Comparison of ENCODE assay signal across 18 cellular contexts in genomic region chr10:14372616-14373015, GRCh38. TPM values are rescaled to one million over a fixed set of nuclear protein-coding genes. Genes with fewer than 3 reads are reported as not detected.
DNase-seq lines count a peak whose midpoint lies in the region; ATAC-seq and TF ChIP-seq lines count a peak whose summit lies in the region.
"Had no signal": no experiment of that assay in that cellular context is flagged by ENCODE, and none has a peak within 500 bp of the region (broad histone marks: within the 10 kb centered on the region; RNA-seq: fewer than 3 reads in every experiment).

No MANE protein-coding gene starts in this region.

- no peaks in the 10 kb centered on the region for H3K36me3 Mint-ChIP-seq in natural killer cell treated with Interleukin-12 subunit alpha and Interleukin-12 subunit beta and Interleukin-15 and Interleukin-18, amount 100 ng/mL, for 72 hours
- no peaks in the 10 kb centered on the region for H3K36me3 Mint-ChIP-seq in natural killer cell
- no peaks in the 10 kb centered on the region for H3K36me3 Mint-ChIP-seq in brain
- H3K36me3 Mint-ChIP-seq in nephron (ENCODE audit: low read depth), result no peaks in the 10 kb centered on the region
- H3K36me3 Mint-ChIP-seq: CD14-positive monocyte, T-cell had no signal

- no peaks in the 10 kb centered on the region for H3K9me2 ChIP-seq in Karpas-422 (replicated peaks; ENCODE audit: insufficient read depth, low read length)

- H3K27me3 Mint-ChIP-seq in natural killer cell treated with Interleukin-12 subunit alpha and Interleukin-12 subunit beta and Interleukin-15 and Interleukin-18, amount 100 ng/mL, for 72 hours, result peaks cover 24 to 59% of the 10 kb centered on the region in 2 donors
- H3K27me3 Mint-ChIP-seq in natural killer cell (ENCODE audit: low read depth in 2 of 2) (peaks cover 15 to 33% of the 10 kb centered on the region in 2 donors), brain (peaks cover 16% of the 10 kb centered on the region), nephron (ENCODE audit: low read depth) (peaks cover 14% of the 10 kb centered on the region)

- no peak for DNase-seq in natural killer cell treated with Interleukin-12 subunit alpha and Interleukin-12 subunit beta and Interleukin-15 and Interleukin-18, amount 100 ng/mL, for 72 hours (ENCODE audit: low spot score)
- DNase-seq in natural killer cell, result no peak
- no peak for DNase-seq in Karpas-422
- no peak for DNase-seq in activated effector memory CD4-positive, alpha-beta T cell treated with anti-CD3 and anti-CD28 coated beads, Interleukin-2, amount 50 U/mL, for 16 hours
- no peak for DNase-seq in stimulated activated CD4-positive, alpha-beta T cell treated with anti-CD3 and anti-CD28 coated beads, Interleukin-2, amount 100 ng/mL, for 48 hours
- DNase-seq: MV-4-11, NCI-H1105 treated with DMSO at 0.1 percent for 48 hours, NCI-H1694 treated with DMSO at 0.1 percent for 48 hours, NCI-H2081 treated with DMSO at 0.1 percent for 48 hours, NCI-H446, NCI-H526 treated with DMSO at 0.1 percent for 48 hours, T-cell had no signal

- H3K9me3 ChIP-seq in Karpas-422 (ENCODE audit: low read length), result no peaks in the 10 kb centered on the region
- H3K9me3 ChIP-seq: A549 had no signal

- ATAC-seq in natural killer cell treated with Interleukin-12 subunit alpha and Interleukin-12 subunit beta and Interleukin-15 and Interleukin-18, amount 100 ng/mL, for 72 hours, result peak; percentile 28 to 36
- ATAC-seq in natural killer cell, result no peak
- ATAC-seq: A549, T-cell had no signal

- no peaks in the 10 kb centered on the region for H3K27me3 ChIP-seq in Karpas-422 (ENCODE audit: low read length)

- H3K4me2 ChIP-seq in Karpas-422 (ENCODE audit: low read depth, low read length, poor library complexity, severe bottlenecking), result no peak overlapping the region
- H3K4me2 ChIP-seq: A549 had no signal

- intact Hi-C loops in natural killer cell (cut with micrococcal nuclease), result no loop called here

- no peaks in the 10 kb centered on the region for H3K4me1 ChIP-seq in Karpas-422 (ENCODE audit: low read length)
- H3K4me1 ChIP-seq: A549 had no signal

- no peaks in the 10 kb centered on the region for H3K9me3 Mint-ChIP-seq in natural killer cell treated with Interleukin-12 subunit alpha and Interleukin-12 subunit beta and Interleukin-15 and Interleukin-18, amount 100 ng/mL, for 72 hours
- H3K9me3 Mint-ChIP-seq in natural killer cell (no peaks in the 10 kb centered on the region), brain (peaks cover 0 to 7% (median 0%) of the 10 kb centered on the region in 5 experiments), nephron (no peaks in the 10 kb centered on the region)
- H3K9me3 Mint-ChIP-seq: T-cell had no signal

- no peak overlapping the region for H3K4me3 ChIP-seq in Karpas-422 (ENCODE audit: low read length)
- H3K4me3 ChIP-seq: A549 had no signal

- no peak overlapping the region for H3K27ac Mint-ChIP-seq in natural killer cell treated with Interleukin-12 subunit alpha and Interleukin-12 subunit beta and Interleukin-15 and Interleukin-18, amount 100 ng/mL, for 72 hours
- no peak overlapping the region for H3K27ac Mint-ChIP-seq in natural killer cell
- peak overlapping the region in 4 of 5 experiments; percentile 39 to 73 (median 59) for H3K27ac Mint-ChIP-seq in brain
- H3K27ac Mint-ChIP-seq in nephron, result peak overlapping the region; percentile 41 to 84 (median 73)
- H3K27ac Mint-ChIP-seq: B cell, CD14-positive monocyte, IgD-negative memory B cell had no signal

- H3K4me3 Mint-ChIP-seq in natural killer cell treated with Interleukin-12 subunit alpha and Interleukin-12 subunit beta and Interleukin-15 and Interleukin-18, amount 100 ng/mL, for 72 hours, result no peak overlapping the region
- H3K4me3 Mint-ChIP-seq in natural killer cell (no peak overlapping the region), brain (peak overlapping the region in 2 of 5 experiments; percentile 53 to 68), nephron (peak overlapping the region; percentile 37 to 90 (median 81))
- H3K4me3 Mint-ChIP-seq: B cell, CD14-positive monocyte, IgD-negative memory B cell, T-cell had no signal

- no peaks in the 10 kb centered on the region for H3K36me3 ChIP-seq in Karpas-422 (ENCODE audit: insufficient read depth, low read length)

- H2AFZ ChIP-seq in Karpas-422 (ENCODE audit: low read length), result no peak overlapping the region

- no peak overlapping the region for H3K27ac ChIP-seq in Karpas-422 (ENCODE audit: low read length)
- H3K27ac ChIP-seq: A549 had no signal

- H3K4me1 Mint-ChIP-seq in natural killer cell treated with Interleukin-12 subunit alpha and Interleukin-12 subunit beta and Interleukin-15 and Interleukin-18, amount 100 ng/mL, for 72 hours (ENCODE audit: low read depth in 2 of 2), result no peaks in the 10 kb centered on the region
- H3K4me1 Mint-ChIP-seq in natural killer cell (no peaks in the 10 kb centered on the region), brain (peaks cover 48% of the 10 kb centered on the region), nephron (peaks cover 49% of the 10 kb centered on the region)
- H3K4me1 Mint-ChIP-seq: B cell, CD14-positive monocyte, IgD-negative memory B cell had no signal

- H4K20me1 ChIP-seq in Karpas-422 (ENCODE audit: insufficient read depth, low read depth, low read length), result no peaks in the 10 kb centered on the region

- no peaks in the 10 kb centered on the region for H3K79me2 ChIP-seq in Karpas-422 (ENCODE audit: low read length)

- TF ChIP-seq CTCF in natural killer cell (IDR thresholded peaks at IDR 0.05) (no peak), brain (conservative IDR thresholded peaks at IDR 0.05) (no peak), nephron (IDR thresholded peaks at IDR 0.05; ENCODE audit: unreplicated experiment in 3 of 3) (no peak)

- H3K9ac ChIP-seq in Karpas-422 (ENCODE audit: low read length), result no peak overlapping the region

RNA-seq across cellular contexts. Expression of gene FRMD4A, which starts 41.9 kb away (rescaled TPM):
- total RNA-seq in natural killer cell treated with Interleukin-12 subunit alpha and Interleukin-12 subunit beta and Interleukin-15 and Interleukin-18, amount 100 ng/mL, for 72 hours, result 1 to 10 TPM; 1.5 to 2.1 TPM
- total RNA-seq in natural killer cell, result under 1 TPM in 2 of 3 donors, not detected in 1; 0.36 to 0.38 TPM
- polyA plus RNA-seq in brain (ENCODE audit: insufficient read depth, low read depth, low replicate concordance), result 23.0 TPM
- total RNA-seq in Karpas-422 (2014; rRNA removed; shearing (Covaris generic); ENCODE audit: low replicate concordance), result not detected in 2 replicates
- polyA plus RNA-seq: CD14-positive monocyte had no signal

Comparison
In these comparisons a context has a peak if more than half of its experiments do, and no peak if none do; other contexts are left out.
1. ATAC-seq: peak in natural killer cell treated with Interleukin-12 subunit alpha and Interleukin-12 subunit beta and Interleukin-15 and Interleukin-18, amount 100 ng/mL, for 72 hours (2 of 2); none in natural killer cell (0 of 3).
2. H3K27ac Mint-ChIP-seq: peak in brain (4 of 5) and nephron (3 of 3); none in natural killer cell treated with Interleukin-12 subunit alpha and Interleukin-12 subunit beta and Interleukin-15 and Interleukin-18, amount 100 ng/mL, for 72 hours (0 of 2) and natural killer cell (0 of 2).
3. H3K4me3 Mint-ChIP-seq: peak in nephron (3 of 3); none in natural killer cell treated with Interleukin-12 subunit alpha and Interleukin-12 subunit beta and Interleukin-15 and Interleukin-18, amount 100 ng/mL, for 72 hours (single experiment) and natural killer cell (single experiment).